Comparison of ENCODE assay signal across 17 cellular contexts in genomic region chr7:27064681-27065080, GRCh38. TPM values are rescaled to one million over a fixed set of nuclear protein-coding genes. Genes with fewer than 3 reads are reported as not detected.
"Had no signal": no experiment of that assay in that cellular context is flagged by ENCODE, and none has a peak within 500 bp of the region (broad histone marks: within the 10 kb centered on the region; RNA-seq: fewer than 3 reads in every experiment).

No MANE protein-coding gene starts in this region.

- ATAC-seq: gastroesophageal sphincter; heart left ventricle; left lung; psoas muscle; right cardiac atrium; stimulated activated naive CD8-positive, alpha-beta T cell treated with anti-CD3 and anti-CD28 coated beads, Interleukin-15, Interleukin-2, amounts not matched to agents 100 U/mL and 50 U/mL, for 24 hours had no signal

- H3K9me3 ChIP-seq: gastroesophageal sphincter, heart left ventricle, left lung, psoas muscle, tibial nerve had no signal

- DNase-seq: activated CD4-positive, CD25-positive, alpha-beta regulatory T cell treated with anti-CD3 and anti-CD28 coated beads, Interleukin-2, amount 50 U/mL, for 72 hours; activated CD8-positive, alpha-beta memory T cell treated with anti-CD3 and anti-CD28 coated beads for 24 hours; activated CD8-positive, alpha-beta memory T cell treated with anti-CD3 and anti-CD28 coated beads, Interleukin-2, amount 50 U/mL, for 48 hours; activated effector memory CD4-positive, alpha-beta T cell treated with Interleukin-2 at 50 U/mL for 16 hours; activated naive CD4-positive, alpha-beta T cell treated with anti-CD3 and anti-CD28 coated beads, Interleukin-2, amount 50 U/mL, for 16 hours; activated T-cell treated with anti-CD3 and anti-CD28 coated beads, Interleukin-2, amount 50 U/mL, for 48 hours; endodermal cell; heart left ventricle; kidney; left lung; psoas muscle; right cardiac atrium; stimulated activated naive CD8-positive, alpha-beta T cell treated with anti-CD3 and anti-CD28 coated beads, Interleukin-15, Interleukin-2, amounts not matched to agents 100 U/mL and 50 U/mL, for 24 hours had no signal

- H3K36me3 ChIP-seq: gastroesophageal sphincter, heart left ventricle, left lung, tibial nerve had no signal

- H3K27me3 ChIP-seq: gastroesophageal sphincter, left lung, tibial nerve had no signal

- H3K4me1 ChIP-seq: heart left ventricle, left lung, psoas muscle had no signal

- H3K27ac ChIP-seq: gastroesophageal sphincter, heart left ventricle, left lung, psoas muscle, skin epidermis, tibial nerve had no signal

- H3K4me3 ChIP-seq: gastroesophageal sphincter, heart left ventricle, left lung, psoas muscle, skin epidermis, tibial nerve had no signal

RNA-seq across cellular contexts. Expression of gene HOXA1, which starts 31.1 kb away (rescaled TPM):
- polyA plus RNA-seq: neural cell had no signal

RNA-seq across cellular contexts. Expression of gene HOXA2, which starts 37.8 kb away (rescaled TPM):
- polyA plus RNA-seq: neural cell had no signal
